In the genomic region with DNA sequence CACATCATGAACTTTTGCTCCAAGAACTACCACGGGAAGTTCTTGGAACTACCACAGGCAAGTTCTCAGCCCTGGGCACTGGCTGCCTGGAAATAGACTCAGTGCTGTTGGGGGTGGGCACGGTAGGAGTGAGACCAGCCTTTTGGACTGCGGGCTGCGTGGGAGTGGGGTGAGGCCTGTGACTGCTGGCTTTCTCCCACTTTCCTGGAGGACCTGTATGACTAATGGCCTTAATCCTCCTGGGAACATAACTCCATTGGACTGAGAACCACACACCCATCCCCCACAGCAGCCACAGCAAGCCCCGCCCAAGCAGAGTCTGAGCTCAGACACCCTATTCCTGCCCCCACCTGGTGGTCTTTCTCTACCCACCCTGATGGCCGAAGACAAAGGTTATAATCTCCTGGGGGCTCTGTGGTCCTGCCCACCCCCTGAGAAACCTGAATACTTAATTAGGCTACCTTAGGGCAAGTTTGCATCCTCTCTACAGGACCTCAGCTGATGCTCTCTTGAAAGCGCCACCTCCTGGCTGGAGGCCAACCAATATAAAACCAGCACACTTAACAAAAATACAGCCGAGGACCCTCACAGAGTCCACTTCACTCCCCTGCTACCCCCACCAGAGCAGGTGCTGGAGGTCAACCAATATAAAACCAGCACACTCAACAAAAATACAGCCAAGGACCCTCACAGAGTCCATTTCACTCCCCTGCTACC, we compare ENCODE assay signal across 21 cellular contexts.
A peak's percentile ranks its signal among the peaks of the same experiment; 100 is the strongest.
DNase-seq lines count a peak whose midpoint lies in the region; ATAC-seq and TF ChIP-seq lines count a peak whose summit lies in the region.
"Had no signal": no experiment of that assay in that cellular context is flagged by ENCODE, and none has a peak within 500 bp of the region (broad histone marks: within the 10 kb centered on the region; RNA-seq: fewer than 3 reads in every experiment).

No MANE protein-coding gene starts in this region.

- H3K9me3 ChIP-seq in left ventricle myocardium inferior (replicated peaks), result no peaks in the 10 kb centered on the region
- no peaks in the 10 kb centered on the region for H3K9me3 ChIP-seq in MG63
- H3K9me3 ChIP-seq in testis, result no peaks in the 10 kb centered on the region
- no peaks in the 10 kb centered on the region for H3K9me3 ChIP-seq in psoas muscle
- H3K9me3 ChIP-seq: left lung, mucosa of descending colon, uterus had no signal

- TF ChIP-seq POLR2A in testis (IDR thresholded peaks at IDR 0.05), result no peak

- WGBS in testis, 2 donors, result 89 to 96% methylated on average over 6 to 8 of the region's 8 CpGs
- WGBS in psoas muscle, 3 donors, result 84 to 86% (median 85%) methylated on average over 8 of the region's 8 CpGs

- H3K27ac ChIP-seq in left ventricle myocardium inferior (replicated peaks), result no peak overlapping the region
- H3K27ac ChIP-seq in coronary artery, result no peak overlapping the region
- no peak overlapping the region for H3K27ac ChIP-seq in testis
- no peak overlapping the region for H3K27ac ChIP-seq in psoas muscle
- H3K27ac ChIP-seq: brain microvascular endothelial cell, left lung, uterus had no signal

- intact Hi-C loops in cardiac septum (cut with DNase I), result no loop called here
- intact Hi-C loops in left ventricle myocardium inferior (cut with micrococcal nuclease), result no loop called here
- intact Hi-C loops in testis (cut with DNase I; ENCODE audit: low total_unique reads), result no loop called here
- intact Hi-C loops in psoas muscle (cut with DNase I), result no loop called here

- DNase-seq in cardiac septum (ENCODE audit: low spot score) (peak; percentile 51), left ventricle myocardium inferior (no peak), MG63 (peak; percentile 69), coronary artery (ENCODE audit: low spot score) (peak; percentile 41), testis (peak; percentile 12), psoas muscle (no peak)
- DNase-seq: activated CD4-positive, alpha-beta T cell treated with anti-CD3 and anti-CD28 coated beads for 36 hours; activated CD8-positive, alpha-beta memory T cell treated with anti-CD3 and anti-CD28 coated beads, Interleukin-2, amount 10 ng/mL, durations not matched to agents 7 days and 5 days; brain microvascular endothelial cell; C1 segment of cervical spinal cord; immature natural killer cell; KG1; left lung; mucosa of descending colon; NCI-H1092; NCI-H2081; stimulated activated CD4-positive, alpha-beta T cell treated with anti-CD3 and anti-CD28 coated beads, Interleukin-15, amount 100 ng/mL, for 24 hours; uterus had no signal

- TF ChIP-seq CTCF in left ventricle myocardium inferior (IDR thresholded peaks at IDR 0.05; ENCODE audit: borderline replicate concordance), result no peak
- no peak for TF ChIP-seq CTCF in coronary artery (IDR thresholded peaks at IDR 0.05)
- no peak for TF ChIP-seq CTCF in testis (IDR thresholded peaks at IDR 0.05)
- TF ChIP-seq CTCF in psoas muscle (IDR thresholded peaks at IDR 0.05), result no peak

- H3K4me1 ChIP-seq in left ventricle myocardium inferior, result no peaks in the 10 kb centered on the region
- H3K4me1 ChIP-seq in testis, result no peaks in the 10 kb centered on the region
- H3K4me1 ChIP-seq in psoas muscle, result no peaks in the 10 kb centered on the region
- H3K4me1 ChIP-seq: left lung, uterus had no signal

- ATAC-seq in HG02938 (IDR thresholded peaks at IDR 0.05; ENCODE audit: unreplicated experiment) (no peak), psoas muscle (no peak), GM18502 (IDR thresholded peaks at IDR 0.05; ENCODE audit: poor library complexity, unreplicated experiment) (no peak)
- ATAC-seq: activated CD4-positive, alpha-beta T cell treated with anti-CD3 and anti-CD28 coated beads for 36 hours; activated CD8-positive, alpha-beta memory T cell treated with anti-CD3 and anti-CD28 coated beads, Interleukin-2, amount 10 ng/mL, durations not matched to agents 7 days and 5 days; left lung; mucosa of descending colon; Right ventricle myocardium inferior had no signal

- H3K36me3 ChIP-seq in left ventricle myocardium inferior (no peaks in the 10 kb centered on the region), MG63 (no peaks in the 10 kb centered on the region), testis (ENCODE audit: low read depth, missing control alignments) (no peaks in the 10 kb centered on the region), psoas muscle (ENCODE audit: insufficient read depth in 1 of 2, low read depth in 1 of 2) (no peaks in the 10 kb centered on the region)
- H3K36me3 ChIP-seq: brain microvascular endothelial cell, left lung, uterus had no signal

- H3K4me3 ChIP-seq in left ventricle myocardium inferior, result no peak overlapping the region
- H3K4me3 ChIP-seq in MG63, result no peak overlapping the region
- no peak overlapping the region for H3K4me3 ChIP-seq in coronary artery
- no peak overlapping the region for H3K4me3 ChIP-seq in testis
- H3K4me3 ChIP-seq in psoas muscle, result no peak overlapping the region
- H3K4me3 ChIP-seq: left lung, mucosa of descending colon, uterus had no signal

- H3K27me3 ChIP-seq in left ventricle myocardium inferior (ENCODE audit: low read depth), result peaks cover 94% of the 10 kb centered on the region
- peaks cover 21% of the 10 kb centered on the region for H3K27me3 ChIP-seq in MG63
- no peaks in the 10 kb centered on the region for H3K27me3 ChIP-seq in testis
- H3K27me3 ChIP-seq in psoas muscle (ENCODE audit: insufficient read depth in 3 of 3, low read length in 2 of 3), result peaks cover 0 to 22% (median 0%) of the 10 kb centered on the region in 3 donors
- H3K27me3 ChIP-seq: brain microvascular endothelial cell, uterus had no signal

Comparison
In these comparisons a context has a peak if more than half of its experiments do, and no peak if none do; other contexts are left out.
1. DNase-seq: peak in cardiac septum (single experiment), MG63 (single experiment), coronary artery (single experiment) and testis (single experiment); none in left ventricle myocardium inferior (single experiment) and psoas muscle (0 of 2).